10 cellular contexts compared by ENCODE assay signal in genomic region chr20:3995067-3995748, GRCh38. TPM values are rescaled to one million over a fixed set of nuclear protein-coding genes. Genes with fewer than 3 reads are reported as not detected.
DNase-seq lines count a peak whose midpoint lies in the region; ATAC-seq and TF ChIP-seq lines count a peak whose summit lies in the region.
"Had no signal": no experiment of that assay in that cellular context is flagged by ENCODE, and none has a peak within 500 bp of the region (broad histone marks: within the 10 kb centered on the region; RNA-seq: fewer than 3 reads in every experiment).

No MANE protein-coding gene starts in this region.

- H3K9me3 ChIP-seq in PC-9 (ENCODE audit: insufficient read depth, low read depth): no peaks in the 10 kb centered on the region

- H3K36me3 Mint-ChIP-seq in activated naive CD4-positive, alpha-beta T cell treated with anti-CD3 and anti-CD28 coated beads for 36 hours (ENCODE audit: low read depth): peaks cover 1% of the 10 kb centered on the region

- intact Hi-C loops in activated naive CD4-positive, alpha-beta T cell treated with anti-CD3 and anti-CD28 coated beads for 36 hours (cut with micrococcal nuclease): loop anchor here (1.0 to 5.0 kb wide), 4 partner anchors 15 to 88 kb away; partner anchors contain the start of gene RNF24
- intact Hi-C loops in PC-9 (cut with micrococcal nuclease; ENCODE audit: unreplicated experiment): no loop called here

- BruUV-seq in PC-9 (replicated peaks; lab: Mats Ljungman, UMichigan): no TSS peak

- ATAC-seq in stimulated activated naive CD8-positive, alpha-beta T cell treated with anti-CD3 and anti-CD28 coated beads, Interleukin-15, amount 100 ng/mL, for 72 hours: peak; percentile 76

- H3K4me3 Mint-ChIP-seq in activated naive CD4-positive, alpha-beta T cell treated with anti-CD3 and anti-CD28 coated beads for 36 hours: no peak overlapping the region
- peak overlapping the region in 1 of 2 donors; percentile 22 for H3K4me3 Mint-ChIP-seq in stimulated activated naive CD8-positive, alpha-beta T cell treated with anti-CD3 and anti-CD28 coated beads, Interleukin-15, amount 100 ng/mL, for 72 hours

- H3K36me3 ChIP-seq in PC-9 (ENCODE audit: low read depth): peaks cover 15% of the 10 kb centered on the region; the same call in 1 of the 2 replicates

- no peak overlapping the region for H3K4me3 ChIP-seq in PC-9
- H3K4me3 ChIP-seq in cardiac fibroblast (replicated peaks in 1 of 2; ENCODE audit: low read depth in 2 of 2, low read length in 2 of 2): no peak overlapping the region

- TF ChIP-seq CTCF in PC-9 (conservative IDR thresholded peaks at IDR 0.05): no peak
- TF ChIP-seq CTCF in cardiac fibroblast (IDR thresholded peaks at IDR 0.05; ENCODE audit: low read depth, low read length): peak; percentile 3
- no peak for TF ChIP-seq CTCF in GM10266 (IDR thresholded peaks at IDR 0.05; ENCODE audit: control insufficient read depth, insufficient read depth, low read depth, missing control alignments)

- peaks cover 46% of the 10 kb centered on the region for H3K4me1 Mint-ChIP-seq in activated naive CD4-positive, alpha-beta T cell treated with anti-CD3 and anti-CD28 coated beads for 36 hours (ENCODE audit: low read depth)
- H3K4me1 Mint-ChIP-seq in stimulated activated naive CD8-positive, alpha-beta T cell treated with anti-CD3 and anti-CD28 coated beads, Interleukin-15, amount 100 ng/mL, for 72 hours: peaks cover 57% of the 10 kb centered on the region

- POLR2A ChIA-PET in PC-9 (lab: Charles Lee; ENCODE audit: unreplicated experiment): no interaction called here

- H3K9me3 Mint-ChIP-seq in activated naive CD4-positive, alpha-beta T cell treated with anti-CD3 and anti-CD28 coated beads for 36 hours: no peaks in the 10 kb centered on the region
- H3K9me3 Mint-ChIP-seq in stimulated activated naive CD8-positive, alpha-beta T cell treated with anti-CD3 and anti-CD28 coated beads, Interleukin-15, amount 100 ng/mL, for 72 hours: no peaks in the 10 kb centered on the region

- peak overlapping the region; percentile 53 for H3K27ac ChIP-seq in PC-9

- H4K20me1 ChIP-seq in PC-9 (ENCODE audit: insufficient read depth): peaks cover 17% of the 10 kb centered on the region; the same call in 1 of the 2 replicates

- CTCF ChIA-PET in activated naive CD4-positive, alpha-beta T cell treated with anti-CD3 and anti-CD28 coated beads for 36 hours (lab: Charles Lee): no interaction called here
- CTCF ChIA-PET in PC-9 (lab: Charles Lee): interaction anchor here (0.5 kb wide), 1 partner anchor 43 kb away, joined by 3 read pairs; no protein-coding TSS in a partner anchor

- H3K27me3 Mint-ChIP-seq in activated naive CD4-positive, alpha-beta T cell treated with anti-CD3 and anti-CD28 coated beads for 36 hours (ENCODE audit: low read depth): no peaks in the 10 kb centered on the region
- no peaks in the 10 kb centered on the region for H3K27me3 Mint-ChIP-seq in stimulated activated naive CD8-positive, alpha-beta T cell treated with anti-CD3 and anti-CD28 coated beads, Interleukin-15, amount 100 ng/mL, for 72 hours

- peak; percentile 34 for DNase-seq in activated naive CD4-positive, alpha-beta T cell treated with anti-CD3 and anti-CD28 coated beads for 36 hours
- no peak for DNase-seq in activated naive CD4-positive, alpha-beta T cell treated with anti-CD3 and anti-CD28 coated beads, Interleukin-2, amount 50 U/mL, for 16 hours
- DNase-seq in PC-9 (peak in 1 of 2 experiments; percentile 75), cardiac fibroblast (ENCODE audit: low read depth in 2 of 2) (peak; percentile 32 to 46), NCI-H1436 (lab: John Stamatoyannopoulos, UW) (no peak), CD1c-positive myeloid dendritic cell (ENCODE audit: extremely low spot score) (no peak), GM10266 (ENCODE audit: extremely low spot score) (no peak)
- no peak for DNase-seq in stimulated activated naive CD8-positive, alpha-beta T cell treated with anti-CD3 and anti-CD28 coated beads, Interleukin-15, amount 100 ng/mL, for 72 hours
- DNase-seq: activated gamma-delta T cell, NCI-H524 treated with DMSO at 0.1 percent for 48 hours had no signal

- peak overlapping the region; percentile 68 for H3K27ac Mint-ChIP-seq in activated naive CD4-positive, alpha-beta T cell treated with anti-CD3 and anti-CD28 coated beads for 36 hours
- no peak overlapping the region for H3K27ac Mint-ChIP-seq in stimulated activated naive CD8-positive, alpha-beta T cell treated with anti-CD3 and anti-CD28 coated beads, Interleukin-15, amount 100 ng/mL, for 72 hours

- peaks cover 20% of the 10 kb centered on the region for H3F3A ChIP-seq in PC-9 (ENCODE audit: insufficient read depth, low read depth)

- H3K4me1 ChIP-seq in PC-9 (replicated peaks; ENCODE audit: insufficient read depth): peaks cover 20% of the 10 kb centered on the region

- no peaks in the 10 kb centered on the region for H3K9me2 ChIP-seq in PC-9 (ENCODE audit: insufficient read depth)

- H3K27me3 ChIP-seq in PC-9 (ENCODE audit: insufficient read depth, low read depth): no peaks in the 10 kb centered on the region

- peak overlapping the region; percentile 13 for H3K4me2 ChIP-seq in PC-9

- no peak overlapping the region for H2AFZ ChIP-seq in PC-9

- H3K79me2 ChIP-seq in PC-9 (ENCODE audit: low read depth): peaks cover 71% of the 10 kb centered on the region

RNA-seq across cellular contexts. Expression of gene RNF24, which starts 20.1 kb away (rescaled TPM):
- total RNA-seq in activated naive CD4-positive, alpha-beta T cell treated with anti-CD3 and anti-CD28 coated beads for 36 hours: 1 to 10 TPM; 2.9 to 3.8 TPM
- total RNA-seq in PC-9 (2021): 60.5 and 89.0 TPM in 2 replicates

Comparison
In these comparisons a context has a peak if more than half of its experiments do, and no peak if none do; other contexts are left out.
1. DNase-seq: peak in activated naive CD4-positive, alpha-beta T cell treated with anti-CD3 and anti-CD28 coated beads for 36 hours (single experiment) and cardiac fibroblast (2 of 2); none in activated naive CD4-positive, alpha-beta T cell treated with anti-CD3 and anti-CD28 coated beads, Interleukin-2, amount 50 U/mL, for 16 hours (single experiment), stimulated activated naive CD8-positive, alpha-beta T cell treated with anti-CD3 and anti-CD28 coated beads, Interleukin-15, amount 100 ng/mL, for 72 hours (0 of 2), NCI-H1436 (single experiment), CD1c-positive myeloid dendritic cell (single experiment) and GM10266 (single experiment).
2. RNA of gene RNF24, which starts 20.1 kb away (total RNA-seq): 60.5 to 89.0 TPM in PC-9; 2.9 to 3.8 TPM in activated naive CD4-positive, alpha-beta T cell treated with anti-CD3 and anti-CD28 coated beads for 36 hours; every median in the first group is over 10 times any median in the second.